In genomic region chr15:65306551-65306950, GRCh38 we compare ENCODE assay signal across 20 cellular contexts. TPM values are rescaled to one million over a fixed set of nuclear protein-coding genes. Genes with fewer than 3 reads are reported as not detected.
DNase-seq lines count a peak whose midpoint lies in the region; ATAC-seq, FAIRE-seq and TF ChIP-seq lines count a peak whose summit lies in the region.
"Had no signal": no experiment of that assay in that cellular context is flagged by ENCODE, and none has a peak within 500 bp of the region (broad histone marks: within the 10 kb centered on the region; RNA-seq: fewer than 3 reads in every experiment).

No MANE protein-coding gene starts in this region.

- TF ChIP-seq CTCF in MCF 10A (IDR thresholded peaks at IDR 0.05; ENCODE audit: unreplicated experiment) (no peak), mammary epithelial cell (conservative IDR thresholded peaks at IDR 0.05 in 1 of 2, IDR thresholded peaks at IDR 0.05 in 1 of 2; ENCODE audit: extremely low read depth in 1 of 2, insufficient read depth in 1 of 2, low read depth in 1 of 2, low read length in 2 of 2) (no peak), K562 (IDR thresholded peaks at IDR 0.05 in 2 of 3, conservative IDR thresholded peaks at IDR 0.05 in 1 of 3; ENCODE audit: insufficient read depth in 2 of 3, low read depth in 1 of 3, low read length in 3 of 3) (no peak), esophagus squamous epithelium (IDR thresholded peaks at IDR 0.05) (no peak)

- H3K4me2 ChIP-seq in mammary epithelial cell (ENCODE audit: insufficient read depth, low read depth, low read length) (no peak overlapping the region), K562 (ENCODE audit: insufficient read depth, low read length) (no peak overlapping the region)

- H3K27ac ChIP-seq in mammary epithelial cell (ENCODE audit: insufficient read depth, low read depth, low read length), result no peak overlapping the region
- H3K27ac ChIP-seq in K562 (ENCODE audit: extremely low read depth, low read depth, low read length), result no peak overlapping the region
- no peak overlapping the region for H3K27ac ChIP-seq in esophagus squamous epithelium
- H3K27ac ChIP-seq: heart left ventricle, thyroid gland had no signal

- CTCF ChIA-PET in MCF 10A (lab: Yijun Ruan, JAX), result interaction anchor here (0.9 to 1.8 kb wide), 2 partner anchors 9 to 273 kb away, joined by 3 to 7 read pairs; no protein-coding TSS in a partner anchor
- CTCF ChIA-PET in mammary epithelial cell (lab: Charles Lee; ENCODE audit: low non-redundant PET), result no interaction called here
- CTCF ChIA-PET in K562 (lab: Yijun Ruan, JAX; ENCODE audit: low intra/inter-chr PET ratio), result interaction anchor here (1.0 kb wide), 1 partner anchor 575 kb away, joined by 5 read pairs; no protein-coding TSS in a partner anchor

- ATAC-seq in K562, result no peak
- no peak for ATAC-seq in GM19351 (IDR thresholded peaks at IDR 0.05; ENCODE audit: unreplicated experiment)
- ATAC-seq: heart left ventricle, right cardiac atrium had no signal

- no peak overlapping the region for H3K4me3 ChIP-seq in mammary epithelial cell (replicated peaks in 1 of 3; ENCODE audit: insufficient read depth in 1 of 3, low read depth in 2 of 3, low read length in 3 of 3)
- no peak overlapping the region for H3K4me3 ChIP-seq in K562
- no peak overlapping the region for H3K4me3 ChIP-seq in esophagus squamous epithelium
- H3K4me3 ChIP-seq: heart left ventricle, thyroid gland had no signal

- H3K9me1 ChIP-seq in K562 (ENCODE audit: control insufficient read depth, insufficient read depth, low read length), result no peaks in the 10 kb centered on the region

- H4K20me1 ChIP-seq in mammary epithelial cell (ENCODE audit: insufficient read depth, low read length) (no peaks in the 10 kb centered on the region), K562 (replicated peaks; ENCODE audit: control insufficient read depth, insufficient read depth, low read length) (no peaks in the 10 kb centered on the region)

- peak overlapping the region; percentile 33 for H3K4me3 Mint-ChIP-seq in MCF 10A (ENCODE audit: unreplicated experiment)

- POLR2A ChIA-PET in MCF 10A (lab: Yijun Ruan, JAX), result interaction anchor here (1.1 to 3.8 kb wide), 4 partner anchors 9 to 121 kb away, joined by 3 to 52 read pairs (median 6); partner anchors contain the start of genes CLPX and PARP16
- POLR2A ChIA-PET in K562 (lab: Yijun Ruan, JAX), result interaction anchor here (0.5 to 3.5 kb wide), 12 partner anchors 12 to 255 kb away, joined by 4 to 194 read pairs (median 18); partner anchors contain the start of genes CLPX and PARP16

- no peaks in the 10 kb centered on the region for H3K27me3 ChIP-seq in mammary epithelial cell (ENCODE audit: insufficient read depth, low read length)
- H3K27me3 ChIP-seq in K562 (ENCODE audit: control insufficient read depth in 2 of 2, insufficient read depth in 2 of 2, low read length in 2 of 2), result no peaks in the 10 kb centered on the region; a peak in 1 of 5 replicates
- no peaks in the 10 kb centered on the region for H3K27me3 ChIP-seq in esophagus squamous epithelium
- H3K27me3 ChIP-seq: heart left ventricle, thyroid gland had no signal

- TF ChIP-seq RAD21 in K562 (CRISPR knock-in tag; conservative IDR thresholded peaks at IDR 0.05 in 1 of 2, IDR thresholded peaks at IDR 0.05 in 1 of 2), result no peak

- no peaks in the 10 kb centered on the region for H3K4me1 Mint-ChIP-seq in MCF 10A (ENCODE audit: insufficient read depth, unreplicated experiment)

- intact Hi-C loops in MCF 10A (cut with micrococcal nuclease), result no loop called here
- intact Hi-C loops in mammary epithelial cell (cut with micrococcal nuclease), result no loop called here
- intact Hi-C loops in K562 (cut with micrococcal nuclease), result no loop called here
- intact Hi-C loops in esophagus squamous epithelium (cut with DNase I), result no loop called here

- H2AFZ ChIP-seq in mammary epithelial cell (ENCODE audit: low read depth, low read length) (no peak overlapping the region), K562 (ENCODE audit: low read depth, low read length) (no peak overlapping the region)

- no peaks in the 10 kb centered on the region for H3K36me3 ChIP-seq in mammary epithelial cell (ENCODE audit: insufficient read depth, low read length)
- H3K36me3 ChIP-seq in K562 (ENCODE audit: control insufficient read depth, insufficient read depth, low read length), result no peaks in the 10 kb centered on the region
- H3K36me3 ChIP-seq in esophagus squamous epithelium, result no peaks in the 10 kb centered on the region
- H3K36me3 ChIP-seq: heart left ventricle, thyroid gland had no signal

- H3K27me3 Mint-ChIP-seq in MCF 10A (ENCODE audit: insufficient read depth, unreplicated experiment), result no peaks in the 10 kb centered on the region

- H3K27ac Mint-ChIP-seq in MCF 10A (ENCODE audit: low read depth, unreplicated experiment), result no peak overlapping the region

- TF ChIP-seq EP300 in K562 (IDR thresholded peaks at IDR 0.05; ENCODE audit: low read length), result no peak

- BruUV-seq in MCF 10A (replicated peaks; lab: Mats Ljungman, UMichigan) (no TSS peak), mammary epithelial cell (replicated peaks; lab: Mats Ljungman, UMichigan) (no TSS peak), K562 (replicated peaks; lab: Mats Ljungman, UMichigan) (no TSS peak)

- TF ChIP-seq POLR2A in K562 (conservative IDR thresholded peaks at IDR 0.05), result no peak
- no peak for TF ChIP-seq POLR2A in esophagus squamous epithelium (IDR thresholded peaks at IDR 0.05)

- no peak for DNase-seq in MCF 10A (ENCODE audit: unreplicated experiment)
- DNase-seq in mammary epithelial cell, result no peak
- peak; percentile 37 for DNase-seq in NCI-H1105 (lab: John Stamatoyannopoulos, UW)
- DNase-seq in K562 (ENCODE audit: extremely low read depth in 1 of 4, low spot score in 3 of 4), result no peak
- no peak for DNase-seq in kidney tubule cell (ENCODE audit: low spot score)
- DNase-seq in esophagus squamous epithelium (lab: John Stamatoyannopoulos, UW), result no peak
- DNase-seq: activated T-cell treated with anti-CD3 and anti-CD28 coated beads, Interleukin-2, amount 50 U/mL, for 48 hours; cortex of kidney; DMS 273 treated with DMSO at 0.1 percent for 48 hours; GOT3; heart left ventricle; NCI-H1092; stimulated activated naive CD4-positive, alpha-beta T cell; thyroid gland had no signal

- dilution Hi-C loops in mammary epithelial cell (cut with HindIII; ENCODE audit: low sequenced_read_pairs), result no loop called here

- in situ Hi-C loops in mammary epithelial cell (cut with MboI; ENCODE audit: low sequenced_read_pairs in 2 of 2) (no loop called here), K562 (cut with MboI) (no loop called here)

- peaks cover 27% of the 10 kb centered on the region for H3K36me3 Mint-ChIP-seq in MCF 10A (ENCODE audit: insufficient read depth, unreplicated experiment)

- no peaks in the 10 kb centered on the region for H3K9me3 Mint-ChIP-seq in MCF 10A (ENCODE audit: unreplicated experiment)

- H3K79me2 ChIP-seq in mammary epithelial cell (ENCODE audit: insufficient read depth, low read length), result no peaks in the 10 kb centered on the region
- no peaks in the 10 kb centered on the region for H3K79me2 ChIP-seq in K562 (ENCODE audit: control insufficient read depth, insufficient read depth, low read length)

- no peak for FAIRE-seq in K562 (lab: Jason Lieb, UNC)
- FAIRE-seq: endometrium, G401.6 had no signal

- H3K9me3 ChIP-seq in mammary epithelial cell (replicated peaks; ENCODE audit: insufficient read depth, low read length), result no peaks in the 10 kb centered on the region
- no peaks in the 10 kb centered on the region for H3K9me3 ChIP-seq in K562 (replicated peaks; ENCODE audit: control insufficient read depth, insufficient read depth, low read depth, low read length)
- H3K9me3 ChIP-seq in esophagus squamous epithelium, result no peaks in the 10 kb centered on the region
- H3K9me3 ChIP-seq: heart left ventricle, thyroid gland had no signal

- H3K9ac ChIP-seq in mammary epithelial cell (ENCODE audit: insufficient read depth, low read length) (no peak overlapping the region), K562 (ENCODE audit: insufficient read depth in 1 of 2, low read depth in 2 of 2, low read length in 2 of 2) (no peak overlapping the region)

- peaks cover 14% of the 10 kb centered on the region for H3K4me1 ChIP-seq in mammary epithelial cell (ENCODE audit: insufficient read depth, low read length)
- H3K4me1 ChIP-seq in K562 (replicated peaks in 1 of 2; ENCODE audit: control insufficient read depth in 2 of 2, insufficient read depth in 2 of 2, low read length in 2 of 2), result peaks cover 11 to 15% of the 10 kb centered on the region in 2 experiments
- H3K4me1 ChIP-seq in esophagus squamous epithelium, result peaks cover 8 to 30% (median 9%) of the 10 kb centered on the region in 3 donors

RNA-seq across cellular contexts. Expression of gene RNU5B-1, which starts 2.1 kb away (rescaled TPM):
- not detected in 2 replicates for total RNA-seq in MCF 10A (2022)
- total RNA-seq in mammary epithelial cell, result not detected
- not detected for polyA plus RNA-seq in mammary epithelial cell
- polyA minus RNA-seq in mammary epithelial cell, result under 0.01 TPM
- under 0.01 TPM in 2 replicates for total RNA-seq in K562 (2011; cell fraction: chromatin; rRNA removed; ENCODE audit: low replicate concordance)
- total RNA-seq in K562 (2011; cell fraction: nucleolus; rRNA removed), result under 0.01 TPM in 2 replicates
- total RNA-seq in K562 (2011; cell fraction: nucleoplasm; rRNA removed), result under 0.01 TPM in 2 replicates
- total RNA-seq in K562 (2014; rRNA removed), result not detected in 2 replicates
- total RNA-seq in K562 (2014; rRNA removed; fragmentation: Illumina TruSeq; extraction: Trizol), result not detected in 2 replicates
- not detected in 2 replicates for total RNA-seq in K562 (2015; rRNA removed; fragmentation: Illumina TruSeq; extraction: Trizol)
- total RNA-seq in K562 (2021), result 14.2 TPM in 1 of 2 replicates, not detected in the other
- not detected in 2 replicates for polyA plus RNA-seq in K562 (2011; rRNA removed)
- not detected in 2 replicates for polyA plus RNA-seq in K562 (2011; cell fraction: cytosol; rRNA removed)
- polyA plus RNA-seq in K562 (2011; cell fraction: nucleus; rRNA removed), result under 0.01 TPM in 1 of 2 replicates, not detected in the other
- polyA plus RNA-seq in K562 (2012), result not detected in 2 replicates
- not detected in 2 replicates for polyA plus RNA-seq in K562 (2014; fragmentation: Illumina TruSeq; extraction: Trizol)
- not detected for polyA plus RNA-seq in K562 (2014; fragmentation: Nextera tagmentation; extraction: Ambion mirVana)
- polyA plus RNA-seq in K562 (2014; rRNA removed), result not detected in 2 replicates
- polyA minus RNA-seq in K562 (2011; rRNA and poly(A)+ RNA removed), result under 0.01 TPM in 2 replicates
- 577 and 858 TPM in 2 replicates for polyA minus RNA-seq in K562 (2011; cell fraction: cytosol; rRNA and poly(A)+ RNA removed)
- polyA minus RNA-seq in K562 (2011; cell fraction: nucleus; rRNA and poly(A)+ RNA removed), result under 0.01 TPM in 2 replicates
- total RNA-seq in esophagus squamous epithelium, result not detected
- total RNA-seq: liver, thyroid gland had no signal
- polyA plus RNA-seq: heart left ventricle, liver, right cardiac atrium had no signal

RNA-seq across cellular contexts. Expression of gene RNU5A-1, which starts 10.7 kb away (rescaled TPM):
- total RNA-seq in MCF 10A (2022) (not detected in 2 replicates), mammary epithelial cell (not detected), K562 (2014; rRNA removed) (not detected in 2 replicates), K562 (2014; rRNA removed; fragmentation: Illumina TruSeq; extraction: Trizol) (not detected in 2 replicates), K562 (2015; rRNA removed; fragmentation: Illumina TruSeq; extraction: Trizol) (not detected in 2 replicates), K562 (2021) (not detected in 2 replicates), esophagus squamous epithelium (not detected)
- polyA plus RNA-seq in mammary epithelial cell (not detected), K562 (2011; rRNA removed) (not detected in 2 replicates), K562 (2014; fragmentation: Illumina TruSeq; extraction: Trizol) (not detected in 2 replicates), K562 (2014; fragmentation: Nextera tagmentation; extraction: Ambion mirVana) (not detected), K562 (2014; rRNA removed) (not detected in 2 replicates)
- polyA minus RNA-seq in mammary epithelial cell, result under 0.01 TPM
- total RNA-seq in K562 (2011; cell fraction: chromatin; rRNA removed; ENCODE audit: low replicate concordance), result under 0.01 TPM in 2 replicates
- under 0.01 TPM in 2 replicates for total RNA-seq in K562 (2011; cell fraction: nucleolus; rRNA removed)
- under 0.01 TPM in 2 replicates for total RNA-seq in K562 (2011; cell fraction: nucleoplasm; rRNA removed)
- not detected in 2 replicates for polyA plus RNA-seq in K562 (2011; cell fraction: cytosol; rRNA removed)
- polyA plus RNA-seq in K562 (2011; cell fraction: nucleus; rRNA removed), result under 0.01 TPM in 2 replicates
- polyA plus RNA-seq in K562 (2012), result not detected in 2 replicates
- polyA minus RNA-seq in K562 (2011; rRNA and poly(A)+ RNA removed), result under 0.01 TPM in 2 replicates
- 268 TPM in 1 of 2 replicates, not detected in the other for polyA minus RNA-seq in K562 (2011; cell fraction: cytosol; rRNA and poly(A)+ RNA removed)
- polyA minus RNA-seq in K562 (2011; cell fraction: nucleus; rRNA and poly(A)+ RNA removed), result under 0.01 TPM in 2 replicates
- total RNA-seq: heart left ventricle, liver, osteocyte, thyroid gland had no signal
- polyA plus RNA-seq: heart left ventricle, liver, right cardiac atrium had no signal

RNA-seq across cellular contexts. Expression of gene PARP16, which starts 19.9 kb away (rescaled TPM):
- 5.9 and 6.1 TPM in 2 replicates for total RNA-seq in MCF 10A (2022)
- 1 to 10 TPM; 4.9 to 5.2 TPM for total RNA-seq in mammary epithelial cell
- 3.0 TPM for polyA plus RNA-seq in mammary epithelial cell
- 23.8 TPM for polyA minus RNA-seq in mammary epithelial cell
- total RNA-seq in K562 (2011; cell fraction: chromatin; rRNA removed; ENCODE audit: low replicate concordance), result 3.3 and 4.7 TPM in 2 replicates
- total RNA-seq in K562 (2011; cell fraction: nucleolus; rRNA removed), result 3.4 and 3.7 TPM in 2 replicates
- total RNA-seq in K562 (2011; cell fraction: nucleoplasm; rRNA removed), result 5.7 and 9.5 TPM in 2 replicates
- total RNA-seq in K562 (2014; rRNA removed), result 5.1 and 6.7 TPM in 2 replicates
- total RNA-seq in K562 (2014; rRNA removed; fragmentation: Illumina TruSeq; extraction: Trizol), result 6.4 and 7.0 TPM in 2 replicates
- 5.8 and 6.3 TPM in 2 replicates for total RNA-seq in K562 (2015; rRNA removed; fragmentation: Illumina TruSeq; extraction: Trizol)
- 7.6 TPM in 2 replicates for total RNA-seq in K562 (2021)
- polyA plus RNA-seq in K562 (2011; rRNA removed), result 7.5 and 10.3 TPM in 2 replicates
- polyA plus RNA-seq in K562 (2011; cell fraction: cytosol; rRNA removed), result 8.2 and 9.6 TPM in 2 replicates
- 6.6 and 10.2 TPM in 2 replicates for polyA plus RNA-seq in K562 (2011; cell fraction: nucleus; rRNA removed)
- polyA plus RNA-seq in K562 (2012), result 6.6 and 14.9 TPM in 2 replicates
- 8.2 and 9.9 TPM in 2 replicates for polyA plus RNA-seq in K562 (2014; fragmentation: Illumina TruSeq; extraction: Trizol)
- polyA plus RNA-seq in K562 (2014; fragmentation: Nextera tagmentation; extraction: Ambion mirVana), result 1 to 10 TPM; 3.0 to 5.6 TPM
- 5.8 and 7.8 TPM in 2 replicates for polyA plus RNA-seq in K562 (2014; rRNA removed)
- polyA minus RNA-seq in K562 (2011; rRNA and poly(A)+ RNA removed), result 5.6 and 6.8 TPM in 2 replicates
- polyA minus RNA-seq in K562 (2011; cell fraction: cytosol; rRNA and poly(A)+ RNA removed), result 3.6 and 4.6 TPM in 2 replicates
- 1.3 and 3.4 TPM in 2 replicates for polyA minus RNA-seq in K562 (2011; cell fraction: nucleus; rRNA and poly(A)+ RNA removed)
- total RNA-seq in esophagus squamous epithelium, result 1 to 10 TPM; 5.7 to 8.6 (median 6.3) TPM
